In the genomic region with DNA sequence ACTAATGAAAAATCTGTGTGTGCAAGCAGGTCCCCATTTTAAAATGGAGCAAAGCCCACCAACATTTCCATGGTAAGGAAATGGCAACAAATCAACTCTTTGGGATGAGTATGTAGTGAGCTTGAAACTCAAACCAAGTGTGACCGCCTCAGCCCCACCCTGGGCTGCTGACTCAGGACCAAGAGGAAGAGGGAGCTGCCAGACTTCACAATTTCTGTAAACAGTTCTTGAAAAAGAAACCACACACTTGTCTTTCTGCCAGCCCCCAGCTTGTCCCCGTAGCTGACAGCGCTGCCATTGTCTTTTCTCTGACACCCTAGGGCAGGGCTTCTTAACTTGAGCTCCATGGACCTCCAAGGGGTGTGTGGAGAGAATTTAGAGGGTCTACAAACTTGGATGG, we compare ENCODE assay signal across 9 cellular contexts. TPM values are rescaled to one million over a fixed set of nuclear protein-coding genes. Genes with fewer than 3 reads are reported as not detected.
DNase-seq lines count a peak whose midpoint lies in the region; ATAC-seq and TF ChIP-seq lines count a peak whose summit lies in the region.
"Had no signal": no experiment of that assay in that cellular context is flagged by ENCODE, and none has a peak within 500 bp of the region (broad histone marks: within the 10 kb centered on the region; RNA-seq: fewer than 3 reads in every experiment).

No MANE protein-coding gene starts in this region.

- H3K4me1 Mint-ChIP-seq in CD4-positive, alpha-beta T cell (ENCODE audit: low read depth), result peaks cover 40% of the 10 kb centered on the region
- peaks cover 39% of the 10 kb centered on the region for H3K4me1 Mint-ChIP-seq in T-helper 17 cell
- H3K4me1 Mint-ChIP-seq in endothelial cell (ENCODE audit: unreplicated experiment), result peaks cover 44% of the 10 kb centered on the region
- peaks cover 5 to 70% (median 13%) of the 10 kb centered on the region in 4 donors for H3K4me1 Mint-ChIP-seq in naive thymus-derived CD8-positive, alpha-beta T cell

- TF ChIP-seq CTCF in CD4-positive, alpha-beta T cell (IDR thresholded peaks at IDR 0.05), result no peak
- no peak for TF ChIP-seq CTCF in endothelial cell (IDR thresholded peaks at IDR 0.05; ENCODE audit: unreplicated experiment)

- H3K9me3 Mint-ChIP-seq in CD4-positive, alpha-beta T cell, result no peaks in the 10 kb centered on the region
- H3K9me3 Mint-ChIP-seq in endothelial cell (ENCODE audit: unreplicated experiment), result no peaks in the 10 kb centered on the region
- H3K9me3 Mint-ChIP-seq in naive thymus-derived CD8-positive, alpha-beta T cell, result no peaks in the 10 kb centered on the region

- POLR2A ChIA-PET in CD4-positive, alpha-beta T cell (lab: Charles Lee), result interaction anchor here (0.9 to 1.2 kb wide), 3 partner anchors 11 to 103 kb away, joined by 3 to 4 read pairs (median 3); no protein-coding TSS in a partner anchor
- POLR2A ChIA-PET in naive thymus-derived CD8-positive, alpha-beta T cell (lab: Charles Lee), result interaction anchor here (0.6 to 1.2 kb wide), 3 partner anchors 20 to 103 kb away, joined by 3 to 4 read pairs (median 4); no protein-coding TSS in a partner anchor

- H3K9me3 ChIP-seq in CD4-positive, alpha-beta T cell (ENCODE audit: control insufficient read depth, low read length), result no peaks in the 10 kb centered on the region
- H3K9me3 ChIP-seq in T-helper 17 cell (ENCODE audit: control insufficient read depth, low read length, poor library complexity, severe bottlenecking), result no peaks in the 10 kb centered on the region

- intact Hi-C loops in CD4-positive, alpha-beta T cell (cut with DNase I, micrococcal nuclease), result loop anchor here in 1 of 2 experiments (1.0 kb wide), 1 partner anchor 21 kb away; no protein-coding TSS in a partner anchor

- CTCF ChIA-PET in CD4-positive, alpha-beta T cell (lab: Charles Lee), result interaction anchor here (1.4 to 1.6 kb wide), 2 partner anchors 99 to 103 kb away, joined by 3 to 5 read pairs; no protein-coding TSS in a partner anchor

- H3K27me3 Mint-ChIP-seq in CD4-positive, alpha-beta T cell, result peaks cover 1% of the 10 kb centered on the region
- no peaks in the 10 kb centered on the region for H3K27me3 Mint-ChIP-seq in T-helper 17 cell
- H3K27me3 Mint-ChIP-seq in endothelial cell (ENCODE audit: unreplicated experiment), result no peaks in the 10 kb centered on the region
- H3K27me3 Mint-ChIP-seq in naive thymus-derived CD8-positive, alpha-beta T cell, result peaks cover 0 to 26% (median 4%) of the 10 kb centered on the region in 5 donors

- H3K27me3 ChIP-seq in CD4-positive, alpha-beta T cell (ENCODE audit: control insufficient read depth, insufficient read depth, low read length), result no peaks in the 10 kb centered on the region
- H3K27me3 ChIP-seq: foreskin keratinocyte had no signal

- H3K27ac ChIP-seq in CD4-positive, alpha-beta T cell (ENCODE audit: low read depth, low read length), result peak overlapping the region; percentile 46
- H3K27ac ChIP-seq: foreskin keratinocyte had no signal

- H3K27ac Mint-ChIP-seq in CD4-positive, alpha-beta T cell, result peak overlapping the region; percentile 84
- H3K27ac Mint-ChIP-seq in T-helper 17 cell, result peak overlapping the region; percentile 93
- peak overlapping the region; percentile 81 for H3K27ac Mint-ChIP-seq in endothelial cell (ENCODE audit: unreplicated experiment)
- peak overlapping the region in 5 of 10 donors; percentile 66 to 84 (median 79) for H3K27ac Mint-ChIP-seq in naive thymus-derived CD8-positive, alpha-beta T cell

- H3K4me3 Mint-ChIP-seq in CD4-positive, alpha-beta T cell, result peak overlapping the region; percentile 20
- H3K4me3 Mint-ChIP-seq in T-helper 17 cell, result peak overlapping the region; percentile 3
- no peak overlapping the region for H3K4me3 Mint-ChIP-seq in endothelial cell (ENCODE audit: unreplicated experiment)
- H3K4me3 Mint-ChIP-seq in naive thymus-derived CD8-positive, alpha-beta T cell, result peak overlapping the region in 6 of 10 donors; percentile 34 to 57 (median 44)

- no peaks in the 10 kb centered on the region for H3K36me3 Mint-ChIP-seq in CD4-positive, alpha-beta T cell (ENCODE audit: low read depth)
- H3K36me3 Mint-ChIP-seq in T-helper 17 cell (ENCODE audit: low read depth) (no peaks in the 10 kb centered on the region), endothelial cell (ENCODE audit: low read depth, unreplicated experiment) (peaks cover 4% of the 10 kb centered on the region)
- no peaks in the 10 kb centered on the region for H3K36me3 Mint-ChIP-seq in naive thymus-derived CD8-positive, alpha-beta T cell

- peak in 7 of 10 experiments; percentile 23 to 48 (median 38) for DNase-seq in CD4-positive, alpha-beta T cell
- DNase-seq in H4 (ENCODE audit: low spot score) (peak; percentile 85), T-helper 17 cell (peak in 1 of 3 donors; percentile 20), endothelial cell (ENCODE audit: low spot score) (no peak), DMS114 treated with DMSO at 0.1 percent for 48 hours (lab: John Stamatoyannopoulos, UW; ENCODE audit: unreplicated experiment) (no peak), cortex of kidney (lab: John Stamatoyannopoulos, UW) (no peak), GM19238 (ENCODE audit: insufficient read length, low spot score) (no peak)
- DNase-seq in naive thymus-derived CD8-positive, alpha-beta T cell, result peak in 5 of 10 donors; percentile 18 to 41 (median 31)

- ATAC-seq in CD4-positive, alpha-beta T cell (ENCODE audit: poor library complexity), result peak; percentile 82
- peak; percentile 83 for ATAC-seq in T-helper 17 cell
- peak; percentile 74 to 87 for ATAC-seq in naive thymus-derived CD8-positive, alpha-beta T cell
- ATAC-seq: foreskin keratinocyte had no signal

RNA-seq across cellular contexts. Expression of gene RTL5, which starts 10.3 kb away (rescaled TPM):
- 1 to 10 TPM; 1.1 to 1.2 TPM for total RNA-seq in CD4-positive, alpha-beta T cell
- total RNA-seq in H4 (2014; rRNA removed; shearing (Covaris generic)), result 0.48 and 0.90 TPM in 2 replicates
- total RNA-seq in T-helper 17 cell (1 to 10 TPM; 2.6 to 2.7 TPM), endothelial cell (ENCODE audit: unreplicated experiment) (8.5 TPM)
- total RNA-seq in naive thymus-derived CD8-positive, alpha-beta T cell, result under 1 TPM; 0.30 to 0.36 TPM
- not detected for polyA plus RNA-seq in naive thymus-derived CD8-positive, alpha-beta T cell

Comparison
In these comparisons a context has a peak if more than half of its experiments do, and no peak if none do; other contexts are left out.
1. DNase-seq: peak in CD4-positive, alpha-beta T cell (7 of 10) and H4 (single experiment); none in endothelial cell (single experiment), DMS114 treated with DMSO at 0.1 percent for 48 hours (single experiment), cortex of kidney (single experiment) and GM19238 (single experiment).
2. Peak in every context shown above with its lines, with median percentiles within 50 percentile points of each other: ATAC-seq.